Comparison of ENCODE assay signal across 10 cellular contexts in the genomic region with DNA sequence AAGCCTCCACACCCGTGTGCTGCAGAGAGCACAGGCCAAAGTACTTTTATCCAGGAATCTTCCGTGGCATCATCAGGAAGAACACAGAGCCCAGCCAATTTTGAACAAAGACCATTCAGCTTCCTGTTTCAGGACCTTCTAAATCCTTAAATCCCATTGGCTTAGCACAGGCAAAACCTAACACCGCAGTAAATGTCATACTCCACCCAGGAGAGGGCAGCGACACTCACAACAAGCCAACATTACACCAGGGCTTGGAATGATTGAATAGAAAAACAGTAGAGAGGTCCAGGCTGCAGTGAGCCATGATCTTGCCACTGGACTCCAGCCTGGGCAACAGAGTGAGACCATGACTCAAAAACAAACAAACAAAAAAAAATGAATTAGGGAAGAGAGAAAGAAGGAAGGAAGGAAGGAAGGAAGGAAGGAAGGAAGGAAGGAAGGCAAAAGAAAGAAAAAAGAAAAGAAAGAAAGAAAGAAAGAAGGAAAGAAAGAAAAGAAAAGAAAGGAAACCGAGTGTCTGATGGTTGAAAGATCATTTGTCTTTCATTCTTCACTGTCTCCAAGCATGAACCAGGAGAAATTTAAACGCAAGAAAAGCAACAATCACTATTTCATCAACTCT.
DNase-seq lines count a peak whose midpoint lies in the region; ATAC-seq and TF ChIP-seq lines count a peak whose summit lies in the region.
"Had no signal": no experiment of that assay in that cellular context is flagged by ENCODE, and none has a peak within 500 bp of the region (broad histone marks: within the 10 kb centered on the region; RNA-seq: fewer than 3 reads in every experiment).

No MANE protein-coding gene starts in this region.

- 71 to 72% methylated on average over 6 of the region's 6 CpGs for WGBS in lower leg skin, 2 donors

- no peaks in the 10 kb centered on the region for H3K79me2 ChIP-seq in GM23338 (replicated peaks; ENCODE audit: insufficient read depth)

- no peaks in the 10 kb centered on the region for H3K9me3 Mint-ChIP-seq in GM23338
- H3K9me3 Mint-ChIP-seq in activated T-cell treated with anti-CD3 and anti-CD28 coated beads, Interleukin-2, amount 50 U/mL, for 24 hours: no peaks in the 10 kb centered on the region

- no peaks in the 10 kb centered on the region for H4K20me1 ChIP-seq in GM23338 (replicated peaks; ENCODE audit: insufficient read depth)

- no peak overlapping the region for H3K27ac ChIP-seq in GM23338 (ENCODE audit: low read depth)

- peak overlapping the region; percentile 28; the same call in 1 of the 2 replicates for H2AFZ ChIP-seq in GM23338

- no peaks in the 10 kb centered on the region for H3K9me2 ChIP-seq in GM23338 (ENCODE audit: insufficient read depth)

- peaks cover 8% of the 10 kb centered on the region for H3K4me1 ChIP-seq in GM23338 (ENCODE audit: insufficient read depth)

- peak; percentile 12 for DNase-seq in COLO668 (lab: John Stamatoyannopoulos, UW; ENCODE audit: unreplicated experiment)
- peak; percentile 74 for DNase-seq in GM23338 (ENCODE audit: low spot score)
- peak; percentile 64 for DNase-seq in NCI-H82 treated with DMSO at 0.1 percent for 48 hours (lab: John Stamatoyannopoulos, UW; ENCODE audit: unreplicated experiment)
- DNase-seq in globus pallidus (ENCODE audit: low spot score): peak; percentile 57
- DNase-seq in foreskin fibroblast: no peak
- no peak for DNase-seq in lower leg skin (ENCODE audit: low spot score in 2 of 2)
- no peak for DNase-seq in activated T-cell treated with anti-CD3 and anti-CD28 coated beads, Interleukin-2, amount 50 U/mL, for 24 hours
- DNase-seq in RPMI8226: no peak
- DNase-seq: activated T-cell treated with anti-CD3 and anti-CD28 coated beads, Interleukin-2, amount 50 U/mL, for 1 hour; KG1 had no signal

- TF ChIP-seq CTCF in GM23338 (conservative IDR thresholded peaks at IDR 0.05; ENCODE audit: low read depth in 2 of 2) (peak; percentile 45 to 63), foreskin fibroblast (IDR thresholded peaks at IDR 0.05; ENCODE audit: low read depth, low read length) (no peak), lower leg skin (IDR thresholded peaks at IDR 0.05) (no peak)

- H3K4me3 Mint-ChIP-seq in GM23338: no peak overlapping the region
- H3K4me3 Mint-ChIP-seq in activated T-cell treated with anti-CD3 and anti-CD28 coated beads, Interleukin-2, amount 50 U/mL, for 24 hours: no peak overlapping the region

- no peak overlapping the region for H3K4me3 ChIP-seq in GM23338
- no peak overlapping the region for H3K4me3 ChIP-seq in foreskin fibroblast (ENCODE audit: low read depth in 1 of 2, low read length in 2 of 2)
- no peak overlapping the region for H3K4me3 ChIP-seq in lower leg skin (ENCODE audit: low read depth, poor library complexity, severe bottlenecking)

- H3K36me3 Mint-ChIP-seq in GM23338 (ENCODE audit: low read depth): no peaks in the 10 kb centered on the region
- H3K36me3 Mint-ChIP-seq in activated T-cell treated with anti-CD3 and anti-CD28 coated beads, Interleukin-2, amount 50 U/mL, for 24 hours (ENCODE audit: low read depth): no peaks in the 10 kb centered on the region

- intact Hi-C loops in lower leg skin (cut with DNase I; ENCODE audit: low total_unique reads): no loop called here

- ATAC-seq in GM23338: peak; percentile 80

- no peaks in the 10 kb centered on the region for H3F3A ChIP-seq in GM23338 (replicated peaks; ENCODE audit: low read depth)

- H3K27ac Mint-ChIP-seq in GM23338: no peak overlapping the region
- H3K27ac Mint-ChIP-seq in activated T-cell treated with anti-CD3 and anti-CD28 coated beads, Interleukin-2, amount 50 U/mL, for 24 hours: no peak overlapping the region

- no peak overlapping the region for H3K4me2 ChIP-seq in GM23338

- peaks cover 30% of the 10 kb centered on the region for H3K27me3 ChIP-seq in GM23338 (ENCODE audit: insufficient read depth)

- H3K4me1 Mint-ChIP-seq in GM23338: peaks cover 13% of the 10 kb centered on the region
- H3K4me1 Mint-ChIP-seq in activated T-cell treated with anti-CD3 and anti-CD28 coated beads, Interleukin-2, amount 50 U/mL, for 24 hours (ENCODE audit: low read depth): peaks cover 7% of the 10 kb centered on the region

- TF ChIP-seq POLR2A in lower leg skin (IDR thresholded peaks at IDR 0.05): no peak

- peaks cover 13% of the 10 kb centered on the region for H3K27me3 Mint-ChIP-seq in GM23338 (ENCODE audit: insufficient read depth, low read depth, poor library complexity)
- peaks cover 39% of the 10 kb centered on the region for H3K27me3 Mint-ChIP-seq in activated T-cell treated with anti-CD3 and anti-CD28 coated beads, Interleukin-2, amount 50 U/mL, for 24 hours

- H3K36me3 ChIP-seq in GM23338 (ENCODE audit: insufficient read depth): no peaks in the 10 kb centered on the region

TF ChIP-seq in GM23338, 12 proteins besides CTCF, POLR2A, EP300 and RAD21 (continues in another document):
- no peak for TF ChIP-seq STAT1 (IDR thresholded peaks at IDR 0.05; ENCODE audit: unreplicated experiment)
- TF ChIP-seq, protein P1, sequence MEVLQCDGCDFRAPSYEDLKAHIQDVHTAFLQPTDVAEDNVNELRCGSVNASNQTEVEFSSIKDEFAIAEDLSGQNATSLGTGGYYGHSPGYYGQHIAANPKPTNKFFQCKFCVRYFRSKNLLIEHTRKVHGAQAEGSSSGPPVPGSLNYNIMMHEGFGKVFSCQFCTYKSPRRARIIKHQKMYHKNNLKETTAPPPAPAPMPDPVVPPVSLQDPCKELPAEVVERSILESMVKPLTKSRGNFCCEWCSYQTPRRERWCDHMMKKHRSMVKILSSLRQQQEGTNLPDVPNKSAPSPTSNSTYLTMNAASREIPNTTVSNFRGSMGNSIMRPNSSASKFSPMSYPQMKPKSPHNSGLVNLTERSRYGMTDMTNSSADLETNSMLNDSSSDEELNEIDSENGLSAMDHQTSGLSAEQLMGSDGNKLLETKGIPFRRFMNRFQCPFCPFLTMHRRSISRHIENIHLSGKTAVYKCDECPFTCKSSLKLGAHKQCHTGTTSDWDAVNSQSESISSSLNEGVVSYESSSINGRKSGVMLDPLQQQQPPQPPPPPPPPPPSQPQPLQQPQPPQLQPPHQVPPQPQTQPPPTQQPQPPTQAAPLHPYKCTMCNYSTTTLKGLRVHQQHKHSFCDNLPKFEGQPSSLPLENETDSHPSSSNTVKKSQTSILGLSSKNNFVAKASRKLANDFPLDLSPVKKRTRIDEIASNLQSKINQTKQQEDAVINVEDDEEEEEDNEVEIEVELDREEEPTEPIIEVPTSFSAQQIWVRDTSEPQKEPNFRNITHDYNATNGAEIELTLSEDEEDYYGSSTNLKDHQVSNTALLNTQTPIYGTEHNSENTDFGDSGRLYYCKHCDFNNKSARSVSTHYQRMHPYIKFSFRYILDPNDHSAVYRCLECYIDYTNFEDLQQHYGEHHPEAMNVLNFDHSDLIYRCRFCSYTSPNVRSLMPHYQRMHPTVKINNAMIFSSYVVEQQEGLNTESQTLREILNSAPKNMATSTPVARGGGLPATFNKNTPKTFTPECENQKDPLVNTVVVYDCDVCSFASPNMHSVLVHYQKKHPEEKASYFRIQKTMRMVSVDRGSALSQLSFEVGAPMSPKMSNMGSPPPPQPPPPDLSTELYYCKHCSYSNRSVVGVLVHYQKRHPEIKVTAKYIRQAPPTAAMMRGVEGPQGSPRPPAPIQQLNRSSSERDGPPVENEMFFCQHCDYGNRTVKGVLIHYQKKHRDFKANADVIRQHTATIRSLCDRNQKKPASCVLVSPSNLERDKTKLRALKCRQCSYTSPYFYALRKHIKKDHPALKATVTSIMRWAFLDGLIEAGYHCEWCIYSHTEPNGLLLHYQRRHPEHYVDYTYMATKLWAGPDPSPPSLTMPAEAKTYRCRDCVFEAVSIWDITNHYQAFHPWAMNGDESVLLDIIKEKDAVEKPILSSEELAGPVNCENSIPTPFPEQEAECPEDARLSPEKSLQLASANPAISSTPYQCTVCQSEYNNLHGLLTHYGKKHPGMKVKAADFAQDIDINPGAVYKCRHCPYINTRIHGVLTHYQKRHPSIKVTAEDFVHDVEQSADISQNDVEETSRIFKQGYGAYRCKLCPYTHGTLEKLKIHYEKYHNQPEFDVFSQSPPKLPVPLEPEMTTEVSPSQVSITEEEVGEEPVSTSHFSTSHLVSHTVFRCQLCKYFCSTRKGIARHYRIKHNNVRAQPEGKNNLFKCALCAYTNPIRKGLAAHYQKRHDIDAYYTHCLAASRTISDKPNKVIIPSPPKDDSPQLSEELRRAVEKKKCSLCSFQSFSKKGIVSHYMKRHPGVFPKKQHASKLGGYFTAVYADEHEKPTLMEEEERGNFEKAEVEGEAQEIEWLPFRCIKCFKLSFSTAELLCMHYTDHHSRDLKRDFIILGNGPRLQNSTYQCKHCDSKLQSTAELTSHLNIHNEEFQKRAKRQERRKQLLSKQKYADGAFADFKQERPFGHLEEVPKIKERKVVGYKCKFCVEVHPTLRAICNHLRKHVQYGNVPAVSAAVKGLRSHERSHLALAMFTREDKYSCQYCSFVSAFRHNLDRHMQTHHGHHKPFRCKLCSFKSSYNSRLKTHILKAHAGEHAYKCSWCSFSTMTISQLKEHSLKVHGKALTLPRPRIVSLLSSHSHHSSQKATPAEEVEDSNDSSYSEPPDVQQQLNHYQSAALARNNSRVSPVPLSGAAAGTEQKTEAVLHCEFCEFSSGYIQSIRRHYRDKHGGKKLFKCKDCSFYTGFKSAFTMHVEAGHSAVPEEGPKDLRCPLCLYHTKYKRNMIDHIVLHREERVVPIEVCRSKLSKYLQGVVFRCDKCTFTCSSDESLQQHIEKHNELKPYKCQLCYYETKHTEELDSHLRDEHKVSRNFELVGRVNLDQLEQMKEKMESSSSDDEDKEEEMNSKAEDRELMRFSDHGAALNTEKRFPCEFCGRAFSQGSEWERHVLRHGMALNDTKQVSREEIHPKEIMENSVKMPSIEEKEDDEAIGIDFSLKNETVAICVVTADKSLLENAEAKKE (CRISPR knock-in tag; IDR thresholded peaks at IDR 0.05): no peak
- TF ChIP-seq NANOG (IDR thresholded peaks at IDR 0.05; ENCODE audit: borderline replicate concordance): no peak
- TF ChIP-seq ZNF114 (CRISPR knock-in tag; IDR thresholded peaks at IDR 0.05): no peak
- no peak for TF ChIP-seq EZH2 (IDR thresholded peaks at IDR 0.05; ENCODE audit: low read depth, unreplicated experiment)
- TF ChIP-seq EZH2phosphoT487 (IDR thresholded peaks at IDR 0.05; ENCODE audit: unreplicated experiment): no peak
- TF ChIP-seq, protein P2, sequence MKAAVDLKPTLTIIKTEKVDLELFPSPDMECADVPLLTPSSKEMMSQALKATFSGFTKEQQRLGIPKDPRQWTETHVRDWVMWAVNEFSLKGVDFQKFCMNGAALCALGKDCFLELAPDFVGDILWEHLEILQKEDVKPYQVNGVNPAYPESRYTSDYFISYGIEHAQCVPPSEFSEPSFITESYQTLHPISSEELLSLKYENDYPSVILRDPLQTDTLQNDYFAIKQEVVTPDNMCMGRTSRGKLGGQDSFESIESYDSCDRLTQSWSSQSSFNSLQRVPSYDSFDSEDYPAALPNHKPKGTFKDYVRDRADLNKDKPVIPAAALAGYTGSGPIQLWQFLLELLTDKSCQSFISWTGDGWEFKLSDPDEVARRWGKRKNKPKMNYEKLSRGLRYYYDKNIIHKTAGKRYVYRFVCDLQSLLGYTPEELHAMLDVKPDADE (IDR thresholded peaks at IDR 0.05): no peak
- no peak for TF ChIP-seq POLR2AphosphoS5 (IDR thresholded peaks at IDR 0.05; ENCODE audit: low read depth)
- no peak for TF ChIP-seq CREB1 (CRISPR knock-in tag; IDR thresholded peaks at IDR 0.05; ENCODE audit: low read depth)

Comparison
In these comparisons a context has a peak if more than half of its experiments do, and no peak if none do; other contexts are left out.
1. DNase-seq: peak in COLO668 (single experiment), GM23338 (single experiment), NCI-H82 treated with DMSO at 0.1 percent for 48 hours (single experiment) and globus pallidus (single experiment); none in foreskin fibroblast (0 of 2), lower leg skin (0 of 2), activated T-cell treated with anti-CD3 and anti-CD28 coated beads, Interleukin-2, amount 50 U/mL, for 24 hours (single experiment) and RPMI8226 (single experiment).
2. CTCF ChIP-seq: peak in GM23338 (2 of 2); none in foreskin fibroblast (single experiment) and lower leg skin (0 of 3).